Comparison of ENCODE assay signal across 14 cellular contexts in the genomic region with DNA sequence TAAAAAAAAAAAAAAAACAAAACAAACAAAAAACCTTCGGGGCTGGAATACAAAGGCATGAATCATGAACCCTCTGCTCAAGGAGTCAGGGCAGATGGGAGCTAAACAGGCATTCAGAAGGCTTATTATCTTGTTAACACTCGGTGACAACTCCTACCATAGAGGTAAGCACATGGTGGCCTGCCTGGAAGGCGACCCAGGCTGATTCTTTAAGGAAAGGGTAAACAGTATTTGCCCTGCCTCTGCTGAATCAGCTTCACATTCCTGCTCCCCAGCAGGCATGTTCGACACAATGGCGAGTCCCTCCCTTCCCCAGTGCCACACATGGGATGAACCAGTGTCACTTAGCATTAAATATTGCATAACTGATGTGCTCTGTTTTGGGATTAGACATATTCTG.
DNase-seq lines count a peak whose midpoint lies in the region; TF ChIP-seq lines count a peak whose summit lies in the region.
"Had no signal": no experiment of that assay in that cellular context is flagged by ENCODE, and none has a peak within 500 bp of the region (broad histone marks: within the 10 kb centered on the region; RNA-seq: fewer than 3 reads in every experiment).

No MANE protein-coding gene starts in this region.

- H3K27me3 Mint-ChIP-seq in endodermal cell (ENCODE audit: insufficient read depth) (no peaks in the 10 kb centered on the region), osteocyte (ENCODE audit: unreplicated experiment) (no peaks in the 10 kb centered on the region)
- no peaks in the 10 kb centered on the region for H3K27me3 Mint-ChIP-seq in activated naive CD8-positive, alpha-beta T cell treated with anti-CD3 and anti-CD28 coated beads for 36 hours
- H3K27me3 Mint-ChIP-seq in activated CD4-positive, alpha-beta memory T cell treated with anti-CD3 and anti-CD28 coated beads, Interleukin-2, amount 10 ng/mL, durations not matched to agents 7 days and 5 days, result no peaks in the 10 kb centered on the region

- peaks cover 3% of the 10 kb centered on the region for H3K4me1 ChIP-seq in endodermal cell (ENCODE audit: control insufficient read depth, insufficient read depth, low read length)

- H3K4me3 ChIP-seq in H7 (ENCODE audit: insufficient read depth, low read depth, low read length), result no peak overlapping the region
- H3K4me3 ChIP-seq in endodermal cell (ENCODE audit: low read length), result no peak overlapping the region

- CTCF ChIA-PET in activated CD4-positive, alpha-beta memory T cell treated with anti-CD3 and anti-CD28 coated beads, Interleukin-2, amount 10 ng/mL, durations not matched to agents 7 days and 5 days (lab: Charles Lee), result interaction anchor here (1.4 kb wide), 1 partner anchor 9 kb away, joined by 4 read pairs; no protein-coding TSS in a partner anchor

- peak; percentile 58 for DNase-seq in H7
- peak; percentile 55 for DNase-seq in NCI-H82 treated with DMSO at 0.1 percent for 48 hours (lab: John Stamatoyannopoulos, UW; ENCODE audit: unreplicated experiment)
- peak; percentile 86 for DNase-seq in endodermal cell
- no peak for DNase-seq in osteocyte (ENCODE audit: extremely low spot score, unreplicated experiment)
- DNase-seq in activated naive CD8-positive, alpha-beta T cell treated with anti-CD3 and anti-CD28 coated beads for 36 hours, result no peak
- DNase-seq in HuH-7.5 (ENCODE audit: low spot score), result no peak
- no peak for DNase-seq in activated CD4-positive, alpha-beta memory T cell treated with anti-CD3 and anti-CD28 coated beads, Interleukin-2, amount 10 ng/mL, durations not matched to agents 7 days and 5 days
- DNase-seq in SW 1271 (lab: John Stamatoyannopoulos, UW), result no peak
- DNase-seq: activated CD8-positive, alpha-beta memory T cell treated with anti-CD3 and anti-CD28 coated beads, Interleukin-2, amount 50 U/mL, for 48 hours; aorta; left cardiac atrium; NCI-H187; OCI-M1 had no signal

- POLR2A ChIA-PET in activated CD4-positive, alpha-beta memory T cell treated with anti-CD3 and anti-CD28 coated beads, Interleukin-2, amount 10 ng/mL, durations not matched to agents 7 days and 5 days (lab: Charles Lee), result interaction anchor here (5.8 to 6.4 kb wide), 2 partner anchors 15 to 190 kb away, joined by 51 to 120 read pairs; partner anchors contain the start of gene ARL4C

- H3K9ac ChIP-seq in endodermal cell (ENCODE audit: extremely low read depth, low read length, poor library complexity, severe bottlenecking), result no peak overlapping the region

- H3K36me3 ChIP-seq in H7 (replicated peaks; ENCODE audit: control insufficient read depth, insufficient read depth, low read length) (no peaks in the 10 kb centered on the region), endodermal cell (ENCODE audit: control insufficient read depth, insufficient read depth, low read length) (no peaks in the 10 kb centered on the region)

- peak overlapping the region; percentile 36 for H3K27ac Mint-ChIP-seq in endodermal cell
- peak overlapping the region; percentile 59 for H3K27ac Mint-ChIP-seq in osteocyte (ENCODE audit: unreplicated experiment)
- H3K27ac Mint-ChIP-seq in activated naive CD8-positive, alpha-beta T cell treated with anti-CD3 and anti-CD28 coated beads for 36 hours, result no peak overlapping the region
- no peak overlapping the region for H3K27ac Mint-ChIP-seq in activated CD4-positive, alpha-beta memory T cell treated with anti-CD3 and anti-CD28 coated beads, Interleukin-2, amount 10 ng/mL, durations not matched to agents 7 days and 5 days

- 0 to 12% methylated on average over 2 to 5 of the region's 5 CpGs for WGBS in endodermal cell (ENCODE audit: insufficient coverage in 1 of 2, insufficient read length in 1 of 2), 2 experiments

- H3K4me1 Mint-ChIP-seq in endodermal cell (peaks cover 19% of the 10 kb centered on the region), osteocyte (ENCODE audit: unreplicated experiment) (peaks cover 46% of the 10 kb centered on the region)
- peaks cover 80% of the 10 kb centered on the region for H3K4me1 Mint-ChIP-seq in activated naive CD8-positive, alpha-beta T cell treated with anti-CD3 and anti-CD28 coated beads for 36 hours
- H3K4me1 Mint-ChIP-seq in activated CD4-positive, alpha-beta memory T cell treated with anti-CD3 and anti-CD28 coated beads, Interleukin-2, amount 10 ng/mL, durations not matched to agents 7 days and 5 days, result peaks cover 77% of the 10 kb centered on the region

- H3K9me3 Mint-ChIP-seq in endodermal cell (peaks cover 4% of the 10 kb centered on the region), osteocyte (ENCODE audit: unreplicated experiment) (peaks cover 4% of the 10 kb centered on the region)
- H3K9me3 Mint-ChIP-seq in activated naive CD8-positive, alpha-beta T cell treated with anti-CD3 and anti-CD28 coated beads for 36 hours, result peaks cover 14% of the 10 kb centered on the region
- H3K9me3 Mint-ChIP-seq in activated CD4-positive, alpha-beta memory T cell treated with anti-CD3 and anti-CD28 coated beads, Interleukin-2, amount 10 ng/mL, durations not matched to agents 7 days and 5 days, result peaks cover 10% of the 10 kb centered on the region

- TF ChIP-seq CTCF in endodermal cell (conservative IDR thresholded peaks at IDR 0.05), result no peak
- no peak for TF ChIP-seq CTCF in osteocyte (IDR thresholded peaks at IDR 0.05)

- no peaks in the 10 kb centered on the region for H3K36me3 Mint-ChIP-seq in endodermal cell (ENCODE audit: low read depth)
- no peaks in the 10 kb centered on the region for H3K36me3 Mint-ChIP-seq in osteocyte (ENCODE audit: unreplicated experiment)
- peaks cover 22% of the 10 kb centered on the region for H3K36me3 Mint-ChIP-seq in activated naive CD8-positive, alpha-beta T cell treated with anti-CD3 and anti-CD28 coated beads for 36 hours
- peaks cover 25% of the 10 kb centered on the region for H3K36me3 Mint-ChIP-seq in activated CD4-positive, alpha-beta memory T cell treated with anti-CD3 and anti-CD28 coated beads, Interleukin-2, amount 10 ng/mL, durations not matched to agents 7 days and 5 days (ENCODE audit: low read depth)
- H3K36me3 Mint-ChIP-seq: stimulated activated memory B cell treated with anti-CD40 and anti-IgM and Interleukin-4, amounts not matched to agents 10 μg/mL and 1 μg/mL and 100 μg/mL, for 72 hours had no signal

- no peak overlapping the region for H3K27ac ChIP-seq in endodermal cell (ENCODE audit: low read depth, low read length)

- H3K27me3 ChIP-seq in H7 (ENCODE audit: control insufficient read depth, insufficient read depth, low read length) (no peaks in the 10 kb centered on the region), endodermal cell (ENCODE audit: control insufficient read depth, insufficient read depth, low read length, poor library complexity, severe bottlenecking) (no peaks in the 10 kb centered on the region)

- peaks cover 6% of the 10 kb centered on the region for H3K9me3 ChIP-seq in endodermal cell (ENCODE audit: control insufficient read depth, low read length)

- H3K4me3 Mint-ChIP-seq in endodermal cell (no peak overlapping the region), osteocyte (ENCODE audit: unreplicated experiment) (no peak overlapping the region)
- no peak overlapping the region for H3K4me3 Mint-ChIP-seq in activated naive CD8-positive, alpha-beta T cell treated with anti-CD3 and anti-CD28 coated beads for 36 hours
- no peak overlapping the region for H3K4me3 Mint-ChIP-seq in activated CD4-positive, alpha-beta memory T cell treated with anti-CD3 and anti-CD28 coated beads, Interleukin-2, amount 10 ng/mL, durations not matched to agents 7 days and 5 days
- H3K4me3 Mint-ChIP-seq: stimulated activated memory B cell treated with anti-CD40 and anti-IgM and Interleukin-4, amounts not matched to agents 10 μg/mL and 1 μg/mL and 100 μg/mL, for 72 hours had no signal

Comparison
In these comparisons a context has a peak if more than half of its experiments do, and no peak if none do; other contexts are left out.
1. DNase-seq: peak in H7 (single experiment), NCI-H82 treated with DMSO at 0.1 percent for 48 hours (single experiment) and endodermal cell (single experiment); none in osteocyte (single experiment), activated naive CD8-positive, alpha-beta T cell treated with anti-CD3 and anti-CD28 coated beads for 36 hours (single experiment), HuH-7.5 (single experiment), activated CD4-positive, alpha-beta memory T cell treated with anti-CD3 and anti-CD28 coated beads, Interleukin-2, amount 10 ng/mL, durations not matched to agents 7 days and 5 days (single experiment) and SW 1271 (0 of 2).
2. H3K27ac Mint-ChIP-seq: peak in endodermal cell (single experiment) and osteocyte (single experiment); none in activated naive CD8-positive, alpha-beta T cell treated with anti-CD3 and anti-CD28 coated beads for 36 hours (single experiment) and activated CD4-positive, alpha-beta memory T cell treated with anti-CD3 and anti-CD28 coated beads, Interleukin-2, amount 10 ng/mL, durations not matched to agents 7 days and 5 days (single experiment).